ENCODE assay signal across 8 cellular contexts in genomic region chr7:33050425-33051318, GRCh38.
DNase-seq lines count a peak whose midpoint lies in the region; ATAC-seq, FAIRE-seq and TF ChIP-seq lines count a peak whose summit lies in the region.

No MANE protein-coding gene starts in this region.

- no peaks in the 10 kb centered on the region for H3K36me3 Mint-ChIP-seq in stimulated activated effector memory CD8-positive, alpha-beta T cell treated with anti-CD3 and anti-CD28 coated beads, Interleukin-12 subunit alpha, Interleukin-12 subunit beta, amount 100 ng/mL, for 72 hours

- in situ Hi-C loops in astrocyte of the spinal cord (cut with HindIII; ENCODE audit: low sequenced_read_pairs), result no loop called here

- no peak overlapping the region for H3K4me3 Mint-ChIP-seq in stimulated activated effector memory CD8-positive, alpha-beta T cell treated with anti-CD3 and anti-CD28 coated beads, Interleukin-12 subunit alpha, Interleukin-12 subunit beta, amount 100 ng/mL, for 72 hours

- ATAC-seq in HG03064 (IDR thresholded peaks at IDR 0.05; ENCODE audit: low read depth, unreplicated experiment), result peak; percentile 43
- ATAC-seq in stimulated activated effector memory CD8-positive, alpha-beta T cell treated with anti-CD3 and anti-CD28 coated beads, Interleukin-12 subunit alpha, Interleukin-12 subunit beta, amount 100 ng/mL, for 72 hours, result peak; percentile 64
- ATAC-seq in GM21717 (IDR thresholded peaks at IDR 0.05; ENCODE audit: unreplicated experiment), result no peak

- TF ChIP-seq CTCF in astrocyte of the spinal cord (IDR thresholded peaks at IDR 0.05; ENCODE audit: low read depth, low read length), result peak; percentile 67

- peak overlapping the region; percentile 12 for H3K27ac Mint-ChIP-seq in stimulated activated effector memory CD8-positive, alpha-beta T cell treated with anti-CD3 and anti-CD28 coated beads, Interleukin-12 subunit alpha, Interleukin-12 subunit beta, amount 100 ng/mL, for 72 hours

- H3K4me1 Mint-ChIP-seq in stimulated activated effector memory CD8-positive, alpha-beta T cell treated with anti-CD3 and anti-CD28 coated beads, Interleukin-12 subunit alpha, Interleukin-12 subunit beta, amount 100 ng/mL, for 72 hours, result peaks cover 22% of the 10 kb centered on the region

- DNase-seq in GF-D8 (lab: John Stamatoyannopoulos, UW) (peak; percentile 95), NCI-H748 treated with DMSO at 0.1 percent for 48 hours (lab: John Stamatoyannopoulos, UW) (peak; percentile 34), astrocyte of the spinal cord (ENCODE audit: low read depth, low spot score) (peak; percentile 62), iPS-NIHi11 (ENCODE audit: low spot score) (peak; percentile 14)
- DNase-seq in stimulated activated effector memory CD8-positive, alpha-beta T cell treated with anti-CD3 and anti-CD28 coated beads, Interleukin-12 subunit alpha, Interleukin-12 subunit beta, amount 100 ng/mL, for 72 hours (ENCODE audit: low spot score in 2 of 2), result no peak

- FAIRE-seq in A204.1 (lab: Jason Lieb, UNC), result peak; percentile 82

- no peaks in the 10 kb centered on the region for H3K9me3 Mint-ChIP-seq in stimulated activated effector memory CD8-positive, alpha-beta T cell treated with anti-CD3 and anti-CD28 coated beads, Interleukin-12 subunit alpha, Interleukin-12 subunit beta, amount 100 ng/mL, for 72 hours

- no peak overlapping the region for H3K4me3 ChIP-seq in astrocyte of the spinal cord (ENCODE audit: low read depth, low read length)

Comparison
In these comparisons a context has a peak if more than half of its experiments do, and no peak if none do; other contexts are left out.
1. DNase-seq: peak in GF-D8 (single experiment), NCI-H748 treated with DMSO at 0.1 percent for 48 hours (single experiment), astrocyte of the spinal cord (single experiment) and iPS-NIHi11 (single experiment); none in stimulated activated effector memory CD8-positive, alpha-beta T cell treated with anti-CD3 and anti-CD28 coated beads, Interleukin-12 subunit alpha, Interleukin-12 subunit beta, amount 100 ng/mL, for 72 hours (0 of 2).